ENCODE assay signal across 9 cellular contexts in genomic region chr17:66829386-66829864, GRCh38. TPM values are rescaled to one million over a fixed set of nuclear protein-coding genes. Genes with fewer than 3 reads are reported as not detected.
DNase-seq lines count a peak whose midpoint lies in the region; ATAC-seq and TF ChIP-seq lines count a peak whose summit lies in the region.
"Had no signal": no experiment of that assay in that cellular context is flagged by ENCODE, and none has a peak within 500 bp of the region (broad histone marks: within the 10 kb centered on the region; RNA-seq: fewer than 3 reads in every experiment).

No MANE protein-coding gene starts in this region.

- TF ChIP-seq POLR2A in spleen (IDR thresholded peaks at IDR 0.05), result no peak

- H3K27me3 ChIP-seq in osteoblast (ENCODE audit: insufficient read depth, low read length) (peaks cover 28% of the 10 kb centered on the region), spleen (replicated peaks in 1 of 7) (peaks cover 0 to 81% (median 23%) of the 10 kb centered on the region in 7 donors)

- H4K20me1 ChIP-seq in osteoblast (ENCODE audit: insufficient read depth, low read length), result no peaks in the 10 kb centered on the region

- intact Hi-C loops in spleen (cut with DNase I; ENCODE audit: low total_unique reads), result no loop called here

- H3K4me1 ChIP-seq in osteoblast (ENCODE audit: insufficient read depth, low read length), result no peaks in the 10 kb centered on the region
- H3K4me1 ChIP-seq in spleen, result no peaks in the 10 kb centered on the region

- no peak for TF ChIP-seq CTCF in osteoblast (IDR thresholded peaks at IDR 0.05; ENCODE audit: extremely low read depth, low read depth, low read length)
- TF ChIP-seq CTCF in spleen (IDR thresholded peaks at IDR 0.05 in 8 of 11, conservative IDR thresholded peaks at IDR 0.05 in 3 of 11), result no peak

- no peaks in the 10 kb centered on the region for H3K36me3 ChIP-seq in osteoblast (ENCODE audit: insufficient read depth, low read length)
- H3K36me3 ChIP-seq in spleen, result no peaks in the 10 kb centered on the region

- no peak overlapping the region for H3K4me3 ChIP-seq in osteoblast (ENCODE audit: insufficient read depth, low read length)
- no peak overlapping the region for H3K4me3 ChIP-seq in spleen
- H3K4me3 ChIP-seq: SK-N-MC had no signal

- H3K9me3 ChIP-seq in osteoblast (ENCODE audit: low read depth, low read length) (no peaks in the 10 kb centered on the region), spleen (no peaks in the 10 kb centered on the region)

- H2AFZ ChIP-seq in osteoblast (ENCODE audit: low read length), result no peak overlapping the region

- no peak overlapping the region for H3K4me2 ChIP-seq in osteoblast (ENCODE audit: insufficient read depth, low read length)

- H3K27ac ChIP-seq in osteoblast (ENCODE audit: low read depth, low read length), result no peak overlapping the region
- H3K27ac ChIP-seq in spleen, result no peak overlapping the region
- H3K27ac ChIP-seq: SK-N-MC had no signal

- peak; percentile 18 for DNase-seq in DMS53 (lab: John Stamatoyannopoulos, UW)
- no peak for DNase-seq in DMS53 treated with DMSO at 0.1 percent for 48 hours (lab: John Stamatoyannopoulos, UW; ENCODE audit: unreplicated experiment)
- peak; percentile 13 for DNase-seq in RKO (ENCODE audit: low spot score)
- peak; percentile 95 for DNase-seq in osteoblast (ENCODE audit: insufficient read length, low spot score, missing footprints)
- no peak for DNase-seq in NCI-H748 treated with DMSO at 0.1 percent for 48 hours (lab: John Stamatoyannopoulos, UW)
- DNase-seq in pons (ENCODE audit: low spot score), result no peak
- no peak for DNase-seq in spleen

- peak; percentile 45 for ATAC-seq in esophagus mucosa

- 5 to 11% (median 7%) methylated on average over 18 of the region's 18 CpGs for WGBS in spleen, 5 donors

- H3K79me2 ChIP-seq in osteoblast (ENCODE audit: insufficient read depth, low read length), result no peaks in the 10 kb centered on the region

RNA-seq across cellular contexts. Expression of gene CACNG5, which starts 5.5 kb away (rescaled TPM):
- total RNA-seq in esophagus mucosa (not detected), osteoblast (not detected in 2 replicates), spleen (under 1 TPM in 4 of 7 donors, not detected in 3; 0.54 to 0.79 (median 0.57) TPM)
- under 1 TPM in 1 of 3 donors, not detected in 2; 0.13 TPM for polyA plus RNA-seq in spleen

Comparison
In these comparisons a context has a peak if more than half of its experiments do, and no peak if none do; other contexts are left out.
1. DNase-seq: peak in DMS53 (single experiment), RKO (single experiment) and osteoblast (single experiment); none in DMS53 treated with DMSO at 0.1 percent for 48 hours (single experiment), NCI-H748 treated with DMSO at 0.1 percent for 48 hours (single experiment), pons (single experiment) and spleen (single experiment).